Comparison of ENCODE assay signal across 2 cellular contexts in genomic region chr4:118120120-118120760, GRCh38.
TF ChIP-seq lines count a peak whose summit lies in the region.

No MANE protein-coding gene starts in this region.

TF ChIP-seq in GM23338, 12 proteins besides CTCF, POLR2A, EP300 and RAD21 (continued from another document):
- no peak for TF ChIP-seq ZNF462 (CRISPR knock-in tag; IDR thresholded peaks at IDR 0.05)

TF ChIP-seq in WTC11, 78 proteins besides CTCF, POLR2A, EP300 and RAD21 (continued from another document):
- TF ChIP-seq PRDM15 (CRISPR knock-in tag; IDR thresholded peaks at IDR 0.05), result no peak
- no peak for TF ChIP-seq STAT6 (CRISPR knock-in tag; conservative IDR thresholded peaks at IDR 0.05; ENCODE audit: low read depth)
- TF ChIP-seq ELF4 (CRISPR knock-in tag; IDR thresholded peaks at IDR 0.05; ENCODE audit: low read depth), result no peak
- TF ChIP-seq E2F1 (CRISPR knock-in tag; IDR thresholded peaks at IDR 0.05), result no peak
- no peak for TF ChIP-seq NR2C2 (CRISPR knock-in tag; IDR thresholded peaks at IDR 0.05)
- no peak for TF ChIP-seq GTF2I (CRISPR knock-in tag; conservative IDR thresholded peaks at IDR 0.05)
- no peak for TF ChIP-seq JUN (CRISPR knock-in tag; IDR thresholded peaks at IDR 0.05)
- TF ChIP-seq FOXP1 (CRISPR knock-in tag; IDR thresholded peaks at IDR 0.05; ENCODE audit: borderline replicate concordance), result no peak
- TF ChIP-seq RELA (CRISPR knock-in tag; IDR thresholded peaks at IDR 0.05; ENCODE audit: borderline replicate concordance), result no peak
- TF ChIP-seq FOXP4 (CRISPR knock-in tag; IDR thresholded peaks at IDR 0.05), result no peak
